9 cellular contexts compared by ENCODE assay signal in genomic region chr12:91406920-91407341, GRCh38.
DNase-seq lines count a peak whose midpoint lies in the region; ATAC-seq, FAIRE-seq and TF ChIP-seq lines count a peak whose summit lies in the region.
"Had no signal": no experiment of that assay in that cellular context is flagged by ENCODE, and none has a peak within 500 bp of the region (broad histone marks: within the 10 kb centered on the region; RNA-seq: fewer than 3 reads in every experiment).

No MANE protein-coding gene starts in this region.

- ATAC-seq in GM18498 (IDR thresholded peaks at IDR 0.05; ENCODE audit: unreplicated experiment): peak; percentile 59
- ATAC-seq in GM21825 (IDR thresholded peaks at IDR 0.05; ENCODE audit: unreplicated experiment): peak; percentile 44

- H3K27me3 Mint-ChIP-seq in glutamatergic neuron (ENCODE audit: unreplicated experiment): no peaks in the 10 kb centered on the region

- no peaks in the 10 kb centered on the region for H3K4me1 Mint-ChIP-seq in glutamatergic neuron (ENCODE audit: low read depth, unreplicated experiment)

- H3K27ac Mint-ChIP-seq in glutamatergic neuron (ENCODE audit: unreplicated experiment): no peak overlapping the region

- no peaks in the 10 kb centered on the region for H3K9me3 Mint-ChIP-seq in glutamatergic neuron (ENCODE audit: unreplicated experiment)

- FAIRE-seq in D721Med (lab: Jason Lieb, UNC): no peak

- H3K36me3 Mint-ChIP-seq in glutamatergic neuron (ENCODE audit: unreplicated experiment): no peaks in the 10 kb centered on the region

- no peak for TF ChIP-seq CTCF in glutamatergic neuron (IDR thresholded peaks at IDR 0.05; ENCODE audit: partially characterized antibody, unreplicated experiment)
- no peak for TF ChIP-seq CTCF in D721Med (IDR thresholded peaks at IDR 0.05; ENCODE audit: insufficient read depth, missing control alignments)

- DNase-seq in NCI-H1436 treated with DMSO at 0.1 percent for 48 hours (lab: John Stamatoyannopoulos, UW): peak; percentile 7
- DNase-seq in glomerular endothelial cell (ENCODE audit: extremely low read depth, low read depth, low spot score): peak; percentile 45
- DNase-seq in glutamatergic neuron: no peak
- DNase-seq in D721Med (ENCODE audit: insufficient read length, low spot score): no peak
- DNase-seq in effector CD8-positive, alpha-beta T cell (lab: John Stamatoyannopoulos, UW): no peak
- DNase-seq in NCI-H446 (lab: John Stamatoyannopoulos, UW): no peak
- DNase-seq: NCI-H1048 had no signal

- no peak overlapping the region for H3K4me3 Mint-ChIP-seq in glutamatergic neuron (ENCODE audit: unreplicated experiment)

Comparison
In these comparisons a context has a peak if more than half of its experiments do, and no peak if none do; other contexts are left out.
1. DNase-seq: peak in NCI-H1436 treated with DMSO at 0.1 percent for 48 hours (single experiment) and glomerular endothelial cell (single experiment); none in glutamatergic neuron (single experiment), D721Med (single experiment), effector CD8-positive, alpha-beta T cell (single experiment) and NCI-H446 (0 of 2).